8 cellular contexts compared by ENCODE assay signal in the genomic region with DNA sequence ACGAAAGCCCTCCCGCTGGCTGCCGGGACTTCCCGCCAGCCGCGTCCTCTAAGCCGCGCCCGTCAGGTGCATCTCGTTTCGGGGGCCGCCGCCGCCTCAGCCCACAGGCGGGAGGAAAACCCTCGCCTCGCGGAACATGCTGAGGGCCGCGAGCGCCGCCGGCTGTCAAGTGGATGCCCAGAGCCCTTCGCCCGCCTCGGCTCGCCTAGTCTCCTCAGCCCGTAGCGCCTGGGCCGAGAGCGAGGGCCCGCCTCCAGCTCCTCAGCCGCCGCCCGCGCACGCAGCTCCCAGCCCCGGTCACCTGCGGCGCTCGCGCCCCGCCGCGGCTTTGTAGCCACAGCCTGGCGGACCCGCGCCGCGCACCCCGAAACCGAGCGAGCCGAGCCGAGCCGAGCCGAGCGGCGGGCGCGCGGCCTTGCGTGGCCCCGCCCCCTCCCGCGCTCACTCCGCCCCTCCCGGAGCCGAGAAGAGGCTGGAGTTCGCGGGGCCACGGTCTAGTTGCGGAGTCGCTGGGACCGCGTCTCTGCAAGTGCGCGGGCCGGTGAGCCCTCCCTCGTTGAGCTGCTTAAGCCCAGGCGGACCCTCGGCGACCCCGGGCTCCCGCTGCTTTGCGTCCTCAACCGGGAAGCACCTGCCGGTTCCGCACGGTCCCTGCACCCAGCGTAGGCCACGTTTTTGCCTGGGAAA. TPM values are rescaled to one million over a fixed set of nuclear protein-coding genes. Genes with fewer than 3 reads are reported as not detected.
DNase-seq lines count a peak whose midpoint lies in the region; ATAC-seq and TF ChIP-seq lines count a peak whose summit lies in the region.

A gene (minus strand): TSS at position 382 of the 687 bp plus-strand sequence. CDS start 450 bp downstream, outside the sequence.

- intact Hi-C loops in dendritic cell treated with granulocyte-macrophage colony-stimulating factor and Interleukin-4, amounts not matched to agents 40 ng/mL and 50 ng/mL, for 4 days (cut with micrococcal nuclease), result loop anchor here (5.0 to 10.0 kb wide), 2 partner anchors 35 to 128 kb away; no protein-coding TSS in a partner anchor

- H3K9me3 ChIP-seq in liver (ENCODE audit: control insufficient read depth in 4 of 4, low read length in 3 of 4), result no peaks in the 10 kb centered on the region

- peaks cover 6% of the 10 kb centered on the region for H3K4me1 Mint-ChIP-seq in dendritic cell treated with granulocyte-macrophage colony-stimulating factor and Interleukin-4, amounts not matched to agents 40 ng/mL and 50 ng/mL, for 4 days (ENCODE audit: low read depth)

- no peaks in the 10 kb centered on the region for H3K27me3 ChIP-seq in liver (ENCODE audit: control insufficient read depth in 4 of 4, insufficient read depth in 4 of 4, low read length in 3 of 4)

- ATAC-seq in GM19023 (IDR thresholded peaks at IDR 0.05; ENCODE audit: unreplicated experiment), result peak; percentile 91
- ATAC-seq in HG03342 (IDR thresholded peaks at IDR 0.05; ENCODE audit: unreplicated experiment), result peak; percentile 87

- no peak within 1 kb of the TSS for H3K27ac Mint-ChIP-seq in dendritic cell treated with granulocyte-macrophage colony-stimulating factor and Interleukin-4, amounts not matched to agents 40 ng/mL and 50 ng/mL, for 4 days

- H3K4me1 ChIP-seq in liver (ENCODE audit: control insufficient read depth in 4 of 4, insufficient read depth in 4 of 4, low read length in 3 of 4), result peaks cover 4 to 9% (median 6%) of the 10 kb centered on the region in 4 donors

- no peak for TF ChIP-seq RAD21 in liver (IDR thresholded peaks at IDR 0.05)

- TF ChIP-seq CTCF in liver (IDR thresholded peaks at IDR 0.05; ENCODE audit: low read depth, low read length, missing input control), result peak; percentile 27

- DNase-seq in AG20443 (ENCODE audit: low spot score) (peak; percentile 87), NCI-H510A (lab: John Stamatoyannopoulos, UW) (peak; percentile 69)
- DNase-seq in activated CD4-positive, alpha-beta T cell treated with anti-CD3 and anti-CD28 coated beads, Interleukin-2, amount 50 U/mL, for 1 hour, result peak; percentile 83
- peak; percentile 76 to 80 for DNase-seq in stimulated activated CD4-positive, alpha-beta T cell treated with anti-CD3 and anti-CD28 coated beads, Interleukin-2, amount 100 ng/mL, for 48 hours

- no peaks in the 10 kb centered on the region for H3K36me3 ChIP-seq in liver (ENCODE audit: control insufficient read depth in 4 of 4, insufficient read depth in 3 of 4, low read depth in 1 of 4, low read length in 3 of 4)

- peak within 1 kb of the TSS; percentile 65 to 82 (median 74) for H3K4me3 ChIP-seq in liver (ENCODE audit: low read depth in 1 of 3, low read length in 3 of 3)

- peak within 1 kb of the TSS; percentile 78 for H3K4me3 Mint-ChIP-seq in dendritic cell treated with granulocyte-macrophage colony-stimulating factor and Interleukin-4, amounts not matched to agents 40 ng/mL and 50 ng/mL, for 4 days

- H3K36me3 Mint-ChIP-seq in dendritic cell treated with granulocyte-macrophage colony-stimulating factor and Interleukin-4, amounts not matched to agents 40 ng/mL and 50 ng/mL, for 4 days (ENCODE audit: low read depth), result no peaks in the 10 kb centered on the region

- H3K9ac ChIP-seq in liver (ENCODE audit: low read depth in 1 of 2, low read length in 2 of 2), result peak within 1 kb of the TSS in 1 of 2 donors; percentile 14

- H3K27ac ChIP-seq in liver (ENCODE audit: low read depth in 1 of 2, low read length in 2 of 2), result no peak within 1 kb of the TSS

- no peaks in the 10 kb centered on the region for H3K9me3 Mint-ChIP-seq in dendritic cell treated with granulocyte-macrophage colony-stimulating factor and Interleukin-4, amounts not matched to agents 40 ng/mL and 50 ng/mL, for 4 days

- peaks cover 47% of the 10 kb centered on the region for H3K27me3 Mint-ChIP-seq in dendritic cell treated with granulocyte-macrophage colony-stimulating factor and Interleukin-4, amounts not matched to agents 40 ng/mL and 50 ng/mL, for 4 days

- WGBS in liver, result under 1% methylated on average over 90 of the region's 92 CpGs

TF ChIP-seq in liver, 16 proteins besides CTCF, POLR2A, EP300 and RAD21:
- TF ChIP-seq, protein P1, sequence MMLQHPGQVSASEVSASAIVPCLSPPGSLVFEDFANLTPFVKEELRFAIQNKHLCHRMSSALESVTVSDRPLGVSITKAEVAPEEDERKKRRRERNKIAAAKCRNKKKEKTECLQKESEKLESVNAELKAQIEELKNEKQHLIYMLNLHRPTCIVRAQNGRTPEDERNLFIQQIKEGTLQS (IDR thresholded peaks at IDR 0.05), result no peak
- TF ChIP-seq FOXA1 (IDR thresholded peaks at IDR 0.05), result no peak
- TF ChIP-seq, protein P2, sequence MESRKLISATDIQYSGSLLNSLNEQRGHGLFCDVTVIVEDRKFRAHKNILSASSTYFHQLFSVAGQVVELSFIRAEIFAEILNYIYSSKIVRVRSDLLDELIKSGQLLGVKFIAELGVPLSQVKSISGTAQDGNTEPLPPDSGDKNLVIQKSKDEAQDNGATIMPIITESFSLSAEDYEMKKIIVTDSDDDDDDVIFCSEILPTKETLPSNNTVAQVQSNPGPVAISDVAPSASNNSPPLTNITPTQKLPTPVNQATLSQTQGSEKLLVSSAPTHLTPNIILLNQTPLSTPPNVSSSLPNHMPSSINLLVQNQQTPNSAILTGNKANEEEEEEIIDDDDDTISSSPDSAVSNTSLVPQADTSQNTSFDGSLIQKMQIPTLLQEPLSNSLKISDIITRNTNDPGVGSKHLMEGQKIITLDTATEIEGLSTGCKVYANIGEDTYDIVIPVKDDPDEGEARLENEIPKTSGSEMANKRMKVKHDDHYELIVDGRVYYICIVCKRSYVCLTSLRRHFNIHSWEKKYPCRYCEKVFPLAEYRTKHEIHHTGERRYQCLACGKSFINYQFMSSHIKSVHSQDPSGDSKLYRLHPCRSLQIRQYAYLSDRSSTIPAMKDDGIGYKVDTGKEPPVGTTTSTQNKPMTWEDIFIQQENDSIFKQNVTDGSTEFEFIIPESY (IDR thresholded peaks at IDR 0.05), result no peak
- no peak for TF ChIP-seq GABPA (IDR thresholded peaks at IDR 0.05 in 1 of 2, conservative IDR thresholded peaks at IDR 0.05 in 1 of 2)
- no peak for TF ChIP-seq JUND (IDR thresholded peaks at IDR 0.05)
- TF ChIP-seq NR2F2 (IDR thresholded peaks at IDR 0.05), result no peak
- no peak for TF ChIP-seq YY1 (IDR thresholded peaks at IDR 0.05)
- TF ChIP-seq TAF1 (conservative IDR thresholded peaks at IDR 0.05), result no peak
- TF ChIP-seq, protein P3, sequence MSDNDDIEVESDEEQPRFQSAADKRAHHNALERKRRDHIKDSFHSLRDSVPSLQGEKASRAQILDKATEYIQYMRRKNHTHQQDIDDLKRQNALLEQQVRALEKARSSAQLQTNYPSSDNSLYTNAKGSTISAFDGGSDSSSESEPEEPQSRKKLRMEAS (IDR thresholded peaks at IDR 0.05), result no peak
- no peak for TF ChIP-seq SP1 (IDR thresholded peaks at IDR 0.05)
- TF ChIP-seq HNF4G (IDR thresholded peaks at IDR 0.05), result no peak
- TF ChIP-seq EGR1 (IDR thresholded peaks at IDR 0.05; ENCODE audit: low read depth in 2 of 2), result no peak
- no peak for TF ChIP-seq HNF4A (conservative IDR thresholded peaks at IDR 0.05)
- TF ChIP-seq, protein P4, sequence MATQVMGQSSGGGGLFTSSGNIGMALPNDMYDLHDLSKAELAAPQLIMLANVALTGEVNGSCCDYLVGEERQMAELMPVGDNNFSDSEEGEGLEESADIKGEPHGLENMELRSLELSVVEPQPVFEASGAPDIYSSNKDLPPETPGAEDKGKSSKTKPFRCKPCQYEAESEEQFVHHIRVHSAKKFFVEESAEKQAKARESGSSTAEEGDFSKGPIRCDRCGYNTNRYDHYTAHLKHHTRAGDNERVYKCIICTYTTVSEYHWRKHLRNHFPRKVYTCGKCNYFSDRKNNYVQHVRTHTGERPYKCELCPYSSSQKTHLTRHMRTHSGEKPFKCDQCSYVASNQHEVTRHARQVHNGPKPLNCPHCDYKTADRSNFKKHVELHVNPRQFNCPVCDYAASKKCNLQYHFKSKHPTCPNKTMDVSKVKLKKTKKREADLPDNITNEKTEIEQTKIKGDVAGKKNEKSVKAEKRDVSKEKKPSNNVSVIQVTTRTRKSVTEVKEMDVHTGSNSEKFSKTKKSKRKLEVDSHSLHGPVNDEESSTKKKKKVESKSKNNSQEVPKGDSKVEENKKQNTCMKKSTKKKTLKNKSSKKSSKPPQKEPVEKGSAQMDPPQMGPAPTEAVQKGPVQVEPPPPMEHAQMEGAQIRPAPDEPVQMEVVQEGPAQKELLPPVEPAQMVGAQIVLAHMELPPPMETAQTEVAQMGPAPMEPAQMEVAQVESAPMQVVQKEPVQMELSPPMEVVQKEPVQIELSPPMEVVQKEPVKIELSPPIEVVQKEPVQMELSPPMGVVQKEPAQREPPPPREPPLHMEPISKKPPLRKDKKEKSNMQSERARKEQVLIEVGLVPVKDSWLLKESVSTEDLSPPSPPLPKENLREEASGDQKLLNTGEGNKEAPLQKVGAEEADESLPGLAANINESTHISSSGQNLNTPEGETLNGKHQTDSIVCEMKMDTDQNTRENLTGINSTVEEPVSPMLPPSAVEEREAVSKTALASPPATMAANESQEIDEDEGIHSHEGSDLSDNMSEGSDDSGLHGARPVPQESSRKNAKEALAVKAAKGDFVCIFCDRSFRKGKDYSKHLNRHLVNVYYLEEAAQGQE (IDR thresholded peaks at IDR 0.05), result no peak
- TF ChIP-seq FOXA2 (IDR thresholded peaks at IDR 0.05), result no peak
- no peak for TF ChIP-seq RXRA (IDR thresholded peaks at IDR 0.05)

RNA-seq across cellular contexts. Expression of the gene that starts here (rescaled TPM):
- total RNA-seq in liver, result 1 to 10 TPM in 1 of 2 donors, under 1 TPM in 1; 0.92 to 3.8 TPM
- under 1 TPM; 0.09 to 0.18 TPM for polyA plus RNA-seq in liver
